Comparison of ENCODE assay signal across 15 cellular contexts in the genomic region with DNA sequence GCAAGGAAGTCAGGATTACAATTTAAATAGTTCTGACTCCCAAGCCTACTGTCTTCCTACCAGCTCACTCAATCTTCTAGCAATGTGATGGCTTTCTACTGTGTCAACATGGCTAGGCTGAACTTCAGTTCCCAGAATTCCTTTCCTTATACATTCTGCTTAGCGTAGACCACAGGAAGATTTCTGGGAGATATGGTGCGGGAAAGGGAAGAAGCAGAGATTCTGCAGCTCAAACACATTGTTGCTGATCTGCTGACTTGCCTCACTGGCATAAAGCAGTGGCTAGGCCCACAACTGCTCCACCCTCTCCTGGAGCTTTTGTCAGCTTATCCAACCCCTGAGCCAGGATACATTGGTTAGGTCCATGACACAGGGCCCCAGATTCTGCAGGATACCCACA. TPM values are rescaled to one million over a fixed set of nuclear protein-coding genes. Genes with fewer than 3 reads are reported as not detected.
DNase-seq lines count a peak whose midpoint lies in the region; ATAC-seq and TF ChIP-seq lines count a peak whose summit lies in the region.
"Had no signal": no experiment of that assay in that cellular context is flagged by ENCODE, and none has a peak within 500 bp of the region (broad histone marks: within the 10 kb centered on the region; RNA-seq: fewer than 3 reads in every experiment).

No MANE protein-coding gene starts in this region.

- no peak overlapping the region for H3K4ac ChIP-seq in mesendoderm (ENCODE audit: low read depth, low read length)

- H3K9ac ChIP-seq in mesendoderm (ENCODE audit: low read length), result no peak overlapping the region

- no peak overlapping the region for H2AK5ac ChIP-seq in mesendoderm (ENCODE audit: low read length)

- H2BK5ac ChIP-seq in mesendoderm (ENCODE audit: low read length), result peak overlapping the region; percentile 30

- H3K4me2 ChIP-seq in mesendoderm (ENCODE audit: low read length), result no peak overlapping the region

- no peak overlapping the region for H2BK120ac ChIP-seq in mesendoderm (ENCODE audit: low read depth, low read length)

- H3K9me3 ChIP-seq in left ventricle myocardium inferior (replicated peaks) (no peaks in the 10 kb centered on the region), upper lobe of right lung (no peaks in the 10 kb centered on the region)
- H3K9me3 ChIP-seq: Caco-2 had no signal

- H3K27me3 ChIP-seq in left ventricle myocardium inferior (ENCODE audit: low read depth) (no peaks in the 10 kb centered on the region), mesendoderm (ENCODE audit: insufficient read depth, low read length, poor library complexity) (no peaks in the 10 kb centered on the region), upper lobe of right lung (no peaks in the 10 kb centered on the region)

- no peaks in the 10 kb centered on the region for H3K79me2 ChIP-seq in mesendoderm (ENCODE audit: control insufficient read depth, insufficient read depth, low read length)

- H3K23ac ChIP-seq in mesendoderm (ENCODE audit: low read length), result no peak overlapping the region

- H4K8ac ChIP-seq in mesendoderm (ENCODE audit: low read depth, low read length), result no peak overlapping the region

- no CpG with 5 or more reads among the region's 2 CpGs for WGBS in mesendoderm (ENCODE audit: extremely low coverage, insufficient coverage, low lambda C conversion rate)

- DNase-seq in left ventricle myocardium superior, result no peak
- DNase-seq in left ventricle myocardium inferior, result no peak
- peak; percentile 66 for DNase-seq in amniotic epithelial cell (ENCODE audit: low read depth)
- no peak for DNase-seq in mesendoderm
- peak; percentile 6 for DNase-seq in upper lobe of right lung
- DNase-seq in NCI-H446 (lab: John Stamatoyannopoulos, UW), result no peak
- DNase-seq in NCI-H1417 (lab: John Stamatoyannopoulos, UW), result no peak
- DNase-seq: ACHN; Caco-2; CD8-positive, alpha-beta T cell; DMS53; HCEC 1CT had no signal

- no peaks in the 10 kb centered on the region for H3K36me3 ChIP-seq in left ventricle myocardium inferior
- no peaks in the 10 kb centered on the region for H3K36me3 ChIP-seq in mesendoderm (ENCODE audit: control insufficient read depth, insufficient read depth, low read length)
- no peaks in the 10 kb centered on the region for H3K36me3 ChIP-seq in upper lobe of right lung

- H2BK15ac ChIP-seq in mesendoderm (replicated peaks; ENCODE audit: low read depth), result no peak overlapping the region

- intact Hi-C loops in left ventricle myocardium superior (cut with micrococcal nuclease), result no loop called here
- intact Hi-C loops in left ventricle myocardium inferior (cut with micrococcal nuclease), result no loop called here
- intact Hi-C loops in upper lobe of right lung (cut with DNase I), result no loop called here

- H3K4me1 ChIP-seq in left ventricle myocardium inferior (peaks cover 14% of the 10 kb centered on the region), mesendoderm (ENCODE audit: control insufficient read depth, low read depth, low read length) (peaks cover 3% of the 10 kb centered on the region), upper lobe of right lung (peaks cover 7% of the 10 kb centered on the region)
- H3K4me1 ChIP-seq: Caco-2 had no signal

- no peak overlapping the region for H3K18ac ChIP-seq in mesendoderm (ENCODE audit: low read length)

- H3K79me1 ChIP-seq in mesendoderm (ENCODE audit: low read length), result no peaks in the 10 kb centered on the region

- H3K27ac ChIP-seq in left ventricle myocardium inferior (replicated peaks), result no peak overlapping the region
- no peak overlapping the region for H3K27ac ChIP-seq in mesendoderm (ENCODE audit: low read depth, low read length)
- H3K27ac ChIP-seq in upper lobe of right lung, result no peak overlapping the region
- H3K27ac ChIP-seq: C4-2B, HL-60 had no signal

- TF ChIP-seq CTCF in left ventricle myocardium inferior (IDR thresholded peaks at IDR 0.05; ENCODE audit: borderline replicate concordance), result no peak
- no peak for TF ChIP-seq CTCF in upper lobe of right lung (IDR thresholded peaks at IDR 0.05)

- no peak overlapping the region for H4K5ac ChIP-seq in mesendoderm (ENCODE audit: low read length)

- no peak overlapping the region for H3K56ac ChIP-seq in mesendoderm (ENCODE audit: low read length)

- H3K4me3 ChIP-seq in left ventricle myocardium inferior (no peak overlapping the region), mesendoderm (ENCODE audit: low read length) (no peak overlapping the region), upper lobe of right lung (no peak overlapping the region)

- ATAC-seq in left ventricle myocardium superior (peak; percentile 17), upper lobe of right lung (no peak), GM19397 (IDR thresholded peaks at IDR 0.05; ENCODE audit: unreplicated experiment) (no peak)
- ATAC-seq: CD8-positive, alpha-beta T cell had no signal

RNA-seq across cellular contexts. Expression of a gene that starts 58.8 kb away (rescaled TPM):
- total RNA-seq in left ventricle myocardium superior (51.2 TPM), left ventricle myocardium inferior (87.6 TPM), upper lobe of right lung (50.6 TPM)
- 14.3 TPM for polyA plus RNA-seq in mesendoderm (2013, experiment 1 of 2)
- 14.0 TPM for polyA plus RNA-seq in mesendoderm (2013, experiment 2 of 2)

Comparison
In these comparisons a context has a peak if more than half of its experiments do, and no peak if none do; other contexts are left out.
1. DNase-seq: peak in amniotic epithelial cell (single experiment) and upper lobe of right lung (single experiment); none in left ventricle myocardium superior (single experiment), left ventricle myocardium inferior (single experiment), mesendoderm (single experiment), NCI-H446 (0 of 2) and NCI-H1417 (0 of 3).